Comparison of ENCODE assay signal across 8 cellular contexts in genomic region chr5:136058031-136058971, GRCh38. TPM values are rescaled to one million over a fixed set of nuclear protein-coding genes. Genes with fewer than 3 reads are reported as not detected.
DNase-seq lines count a peak whose midpoint lies in the region; ATAC-seq and TF ChIP-seq lines count a peak whose summit lies in the region.

No MANE protein-coding gene starts in this region.

- no peak for TF ChIP-seq POLR2A in ovary (IDR thresholded peaks at IDR 0.05)

- intact Hi-C loops in Panc1 (cut with micrococcal nuclease; ENCODE audit: unreplicated experiment) (no loop called here), ovary (cut with DNase I) (loop anchor here in 1 of 4 donors (10.0 kb wide), 1 partner anchor 114 kb away; no protein-coding TSS in a partner anchor)

- ATAC-seq in Panc1 (peak; percentile 85), GM21381 (IDR thresholded peaks at IDR 0.05; ENCODE audit: unreplicated experiment) (no peak), GM21390 (IDR thresholded peaks at IDR 0.05; ENCODE audit: unreplicated experiment) (no peak)

- 5 to 7% (median 6%) methylated on average over 10 of the region's 10 CpGs for WGBS in ovary, 3 donors

- H3K27me3 ChIP-seq in Panc1 (ENCODE audit: control insufficient read depth, insufficient read depth, low read length) = no peaks in the 10 kb centered on the region
- no peaks in the 10 kb centered on the region for H3K27me3 ChIP-seq in ovary

- no TSS peak for BruUV-seq in Panc1 (replicated peaks; lab: Mats Ljungman, UMichigan)

- no peak for TF ChIP-seq EP300 in ovary (IDR thresholded peaks at IDR 0.05)

- CTCF ChIA-PET in Panc1 (lab: Charles Lee) = interaction anchor here (0.6 to 0.7 kb wide), 3 partner anchors 32 to 137 kb away, joined by 3 to 4 read pairs (median 3); partner anchors contain the start of gene SMAD5

- no peaks in the 10 kb centered on the region for H3K9me3 ChIP-seq in Panc1 (ENCODE audit: control insufficient read depth, insufficient read depth, low read depth, low read length)
- H3K9me3 ChIP-seq in ovary = no peaks in the 10 kb centered on the region

- POLR2A ChIA-PET in Panc1 (lab: Charles Lee) = no interaction called here

- in situ Hi-C loops in Panc1 (cut with HindIII; ENCODE audit: low pct_unique_long_range_greater_than_20kb, low sequenced_read_pairs) = no loop called here

- TF ChIP-seq CTCF in Panc1 (IDR thresholded peaks at IDR 0.05) = peak; percentile 20
- TF ChIP-seq CTCF in fibroblast of mammary gland (conservative IDR thresholded peaks at IDR 0.05; ENCODE audit: control insufficient read depth, insufficient read depth, low read depth, low read length) = peak; percentile 58
- peak in 2 of 3 donors; percentile 57 to 64 for TF ChIP-seq CTCF in ovary (IDR thresholded peaks at IDR 0.05)

- H3K27ac ChIP-seq in Panc1 (ENCODE audit: low read length) = peak overlapping the region; percentile 71
- peak overlapping the region; percentile 55 to 79 for H3K27ac ChIP-seq in ovary

- peak; percentile 98 for DNase-seq in DMS53 treated with DMSO at 0.1 percent for 48 hours (lab: John Stamatoyannopoulos, UW; ENCODE audit: unreplicated experiment)
- DNase-seq in Panc1 (ENCODE audit: low read depth, low spot score) = peak; percentile 89
- peak; percentile 99 for DNase-seq in fibroblast of mammary gland (ENCODE audit: low read depth)
- DNase-seq in ovary = peak; percentile 54 to 78 (median 66)
- no peak for DNase-seq in NCI-H526 (lab: John Stamatoyannopoulos, UW)
- DNase-seq in activated CD4-positive, alpha-beta T cell treated with anti-CD3 and anti-CD28 coated beads, Interleukin-2, amount 50 U/mL, for 48 hours = no peak

- peaks cover 10% of the 10 kb centered on the region for H3K36me3 ChIP-seq in Panc1 (ENCODE audit: control insufficient read depth, insufficient read depth, low read length)
- H3K36me3 ChIP-seq in ovary = no peaks in the 10 kb centered on the region

- H3K4me3 ChIP-seq in Panc1 (ENCODE audit: low read depth in 2 of 2, low read length in 2 of 2) = peak overlapping the region in 1 of 2 experiments; percentile 15; a peak in 2 of 4 replicates
- no peak overlapping the region for H3K4me3 ChIP-seq in fibroblast of mammary gland (ENCODE audit: control insufficient read depth, low read depth, low read length)
- no peak overlapping the region for H3K4me3 ChIP-seq in ovary

- H3K4me1 ChIP-seq in Panc1 (ENCODE audit: control insufficient read depth, insufficient read depth, low read length) (peaks cover 39% of the 10 kb centered on the region), ovary (ENCODE audit: insufficient read depth) (peaks cover 6% of the 10 kb centered on the region)

RNA-seq across cellular contexts. Expression of gene TGFBI, which starts 29.5 kb away (rescaled TPM):
- total RNA-seq in Panc1 (2021; ENCODE audit: unreplicated experiment) = 314 TPM
- polyA plus RNA-seq in Panc1 (2012; ENCODE audit: insufficient read length) = 384 TPM
- 10 to 100 TPM; 14.5 to 46.6 (median 25.3) TPM for total RNA-seq in ovary
- polyA plus RNA-seq in ovary = 100 to 1,000 TPM in 1 of 2 donors, 10 to 100 TPM in 1; 22.2 to 138 TPM

Comparison
In these comparisons a context has a peak if more than half of its experiments do, and no peak if none do; other contexts are left out.
1. DNase-seq: peak in DMS53 treated with DMSO at 0.1 percent for 48 hours (single experiment), Panc1 (single experiment), fibroblast of mammary gland (single experiment) and ovary (5 of 5); none in NCI-H526 (0 of 2) and activated CD4-positive, alpha-beta T cell treated with anti-CD3 and anti-CD28 coated beads, Interleukin-2, amount 50 U/mL, for 48 hours (0 of 2).
2. Peak in every context shown above with its lines, with median percentiles within 50 percentile points of each other: CTCF ChIP-seq.